1 cellular context compared by ENCODE assay signal in genomic region chr10:27620425-27621397, GRCh38.
TF ChIP-seq lines count a peak whose summit lies in the region.

No MANE protein-coding gene starts in this region.

TF ChIP-seq in IMR-90, 13 proteins besides CTCF, POLR2A, EP300 and RAD21:
- no peak for TF ChIP-seq RFX5 (IDR thresholded peaks at IDR 0.05; ENCODE audit: low read depth, low read length)
- TF ChIP-seq SMC3 (IDR thresholded peaks at IDR 0.05; ENCODE audit: low read depth, low read length), result no peak
- TF ChIP-seq MAFK (IDR thresholded peaks at IDR 0.05; ENCODE audit: low read depth, low read length), result no peak
- TF ChIP-seq FOS (IDR thresholded peaks at IDR 0.05; ENCODE audit: low read depth, low read length), result no peak
- TF ChIP-seq MAZ (IDR thresholded peaks at IDR 0.05; ENCODE audit: borderline replicate concordance, low read depth, low read length), result no peak
- TF ChIP-seq BHLHE40 (IDR thresholded peaks at IDR 0.05; ENCODE audit: low read depth, low read length), result no peak
- TF ChIP-seq MXI1 (IDR thresholded peaks at IDR 0.05; ENCODE audit: borderline replicate concordance, low read depth, low read length), result no peak
- no peak for TF ChIP-seq NFE2L2 (IDR thresholded peaks at IDR 0.05; ENCODE audit: low read depth, low read length)
- no peak for TF ChIP-seq CEBPB (IDR thresholded peaks at IDR 0.05; ENCODE audit: low read depth, low read length)
- no peak for TF ChIP-seq USF2 (IDR thresholded peaks at IDR 0.05; ENCODE audit: low read depth, low read length)
- TF ChIP-seq ELK1 (IDR thresholded peaks at IDR 0.05; ENCODE audit: borderline replicate concordance, low read depth, low read length), result no peak
- TF ChIP-seq RCOR1 (IDR thresholded peaks at IDR 0.05; ENCODE audit: insufficient replicate concordance, low read length), result no peak
- no peak for TF ChIP-seq CHD1 (IDR thresholded peaks at IDR 0.05; ENCODE audit: low read depth, low read length)
